In genomic region chr17:17682293-17682736, GRCh38 we compare ENCODE assay signal across 8 cellular contexts. TPM values are rescaled to one million over a fixed set of nuclear protein-coding genes. Genes with fewer than 3 reads are reported as not detected.
DNase-seq lines count a peak whose midpoint lies in the region; ATAC-seq and TF ChIP-seq lines count a peak whose summit lies in the region.

No MANE protein-coding gene starts in this region.

- BruUV-seq in HCT116 (replicated peaks; lab: Mats Ljungman, UMichigan) (no TSS peak), OCI-LY7 (replicated peaks; lab: Mats Ljungman, UMichigan) (no TSS peak)

- H3K4me2 ChIP-seq in HCT116 (ENCODE audit: low read length) (peak overlapping the region; percentile 85), OCI-LY7 (ENCODE audit: low read length) (peak overlapping the region; percentile 89)

- H3K4me3 ChIP-seq in HCT116 (replicated peaks in 1 of 2; ENCODE audit: low read depth in 1 of 2, low read length in 2 of 2) = peak overlapping the region; percentile 75 to 86
- H3K4me3 ChIP-seq in OCI-LY7 (ENCODE audit: low read depth, low read length, poor library complexity, severe bottlenecking) = peak overlapping the region; percentile 92

- DNase-seq in HCT116 (ENCODE audit: low read depth, low spot score) (no peak), OCI-LY7 (ENCODE audit: low spot score) (peak; percentile 70), glomerular visceral epithelial cell (ENCODE audit: extremely low spot score) (peak; percentile 53), osteocyte (ENCODE audit: extremely low spot score, unreplicated experiment) (no peak), NCI-H1436 treated with DMSO at 0.1 percent for 48 hours (lab: John Stamatoyannopoulos, UW) (no peak), 8988T (no peak)
- peak; percentile 23 for DNase-seq in activated gamma-delta T cell treated with anti-CD3 and anti-CD28 coated beads, Interleukin-2, amount 50 U/mL, for 16 hours (ENCODE audit: low read depth)

- H3K36me3 ChIP-seq in HCT116 (ENCODE audit: control insufficient read depth in 1 of 2, insufficient read depth in 2 of 2, low read length in 2 of 2) (no peaks in the 10 kb centered on the region), OCI-LY7 (ENCODE audit: insufficient read depth, low read length) (peaks cover 16% of the 10 kb centered on the region; the same call in 1 of the 2 replicates)

- no peak for TF ChIP-seq RAD21 in HCT116 (IDR thresholded peaks at IDR 0.05; ENCODE audit: low read depth)

- H3K27ac ChIP-seq in HCT116 (ENCODE audit: low read depth, low read length) (peak overlapping the region; percentile 97), OCI-LY7 (ENCODE audit: low read depth, low read length, poor library complexity, severe bottlenecking) (peak overlapping the region; percentile 76)

- CTCF ChIA-PET in HCT116 (lab: Charles Lee) (interaction anchor here (1.1 to 1.7 kb wide), 3 partner anchors 10 to 156 kb away, joined by 3 to 9 read pairs (median 4); partner anchors contain the start of gene SREBF1), OCI-LY7 (lab: Charles Lee; ENCODE audit: unreplicated experiment) (interaction anchor here (1.0 to 1.1 kb wide), 2 partner anchors 16 to 76 kb away, joined by 3 read pairs; no protein-coding TSS in a partner anchor)

- POLR2A ChIA-PET in HCT116 (lab: Charles Lee) (interaction anchor here (1.0 to 1.8 kb wide), 3 partner anchors 11 to 156 kb away, joined by 3 to 5 read pairs (median 4); partner anchors contain the start of gene SREBF1), OCI-LY7 (lab: Charles Lee) (interaction anchor here (0.6 to 3.2 kb wide), 5 partner anchors 10 to 396 kb away, joined by 3 to 20 read pairs (median 3); no protein-coding TSS in a partner anchor)

- H3K27ac Mint-ChIP-seq in osteocyte (ENCODE audit: unreplicated experiment) = peak overlapping the region; percentile 76

- no peaks in the 10 kb centered on the region for H3K36me3 Mint-ChIP-seq in osteocyte (ENCODE audit: unreplicated experiment)

- H3K27me3 Mint-ChIP-seq in osteocyte (ENCODE audit: unreplicated experiment) = no peaks in the 10 kb centered on the region

- RAD21 ChIA-PET in HCT116 (lab: Charles Lee; ENCODE audit: low non-redundant PET in 1 of 2, low total read pairs in 2 of 2, uncharacterized antibody in 2 of 2, unreplicated experiment in 2 of 2) = no interaction called here

- H3K9me3 ChIP-seq in HCT116 (ENCODE audit: control insufficient read depth in 1 of 2, insufficient read depth in 1 of 2, low read depth in 1 of 2, low read length in 2 of 2) (no peaks in the 10 kb centered on the region), OCI-LY7 (ENCODE audit: low read length) (no peaks in the 10 kb centered on the region)

- no peaks in the 10 kb centered on the region for H3K27me3 ChIP-seq in HCT116 (ENCODE audit: insufficient read depth, low read length)

- TF ChIP-seq CTCF in HCT116 (IDR thresholded peaks at IDR 0.05 in 2 of 3, conservative IDR thresholded peaks at IDR 0.05 in 1 of 3; ENCODE audit: borderline replicate concordance in 1 of 3, insufficient read depth in 1 of 3, low read depth in 2 of 3, low read length in 2 of 3) (no peak), OCI-LY7 (conservative IDR thresholded peaks at IDR 0.05; ENCODE audit: low read length) (no peak), osteocyte (IDR thresholded peaks at IDR 0.05) (no peak)

- H4K20me1 ChIP-seq in HCT116 (ENCODE audit: insufficient read depth) = peaks cover 6% of the 10 kb centered on the region; the same call in 1 of the 2 replicates
- no peaks in the 10 kb centered on the region; the same call in 1 of the 2 replicates for H4K20me1 ChIP-seq in OCI-LY7 (ENCODE audit: insufficient read depth, low read length)

- peaks cover 39% of the 10 kb centered on the region for H3K4me1 Mint-ChIP-seq in osteocyte (ENCODE audit: unreplicated experiment)

- TF ChIP-seq POLR2A in GM10847 (IDR thresholded peaks at IDR 0.05; ENCODE audit: extremely low read depth, insufficient read length) = peak; percentile 43
- TF ChIP-seq POLR2A in HCT116 (IDR thresholded peaks at IDR 0.05; ENCODE audit: borderline replicate concordance, extremely low read depth, insufficient read depth, insufficient read length) = no peak

- H3K9me2 ChIP-seq in HCT116 (ENCODE audit: insufficient read depth) = no peaks in the 10 kb centered on the region
- no peaks in the 10 kb centered on the region for H3K9me2 ChIP-seq in OCI-LY7 (ENCODE audit: insufficient read depth, low read length)

- ATAC-seq in HCT116 = peak; percentile 26

- H3K79me2 ChIP-seq in HCT116 (ENCODE audit: insufficient read depth, low read length) (peaks cover 57% of the 10 kb centered on the region), OCI-LY7 (ENCODE audit: insufficient read depth, low read depth, low read length) (peaks cover 50% of the 10 kb centered on the region)

- intact Hi-C loops in HCT116 (cut with micrococcal nuclease) = loop anchor here (1.0 to 10.0 kb wide), 4 partner anchors 102 to 352 kb away; partner anchors contain the start of genes ATPAF2, GID4 and SREBF1
- intact Hi-C loops in OCI-LY7 (cut with micrococcal nuclease; ENCODE audit: unreplicated experiment) = loop anchor here (1.0 to 2.0 kb wide), 2 partner anchors 70 to 130 kb away; no protein-coding TSS in a partner anchor

- H3K4me1 ChIP-seq in HCT116 (ENCODE audit: control insufficient read depth in 1 of 2, insufficient read depth in 2 of 2, low read length in 2 of 2) = peaks cover 44 to 57% of the 10 kb centered on the region in 2 experiments
- H3K4me1 ChIP-seq in OCI-LY7 (ENCODE audit: insufficient read depth, low read length, poor library complexity, severe bottlenecking) = peaks cover 52% of the 10 kb centered on the region

- H2AFZ ChIP-seq in HCT116 (ENCODE audit: low read depth, low read length, poor library complexity, severe bottlenecking) = no peak overlapping the region
- peak overlapping the region; percentile 50 for H2AFZ ChIP-seq in OCI-LY7 (ENCODE audit: low read length)

- peak overlapping the region; percentile 94 for H3K9ac ChIP-seq in HCT116 (ENCODE audit: low read length)

- H3K4me3 Mint-ChIP-seq in osteocyte (ENCODE audit: unreplicated experiment) = peak overlapping the region; percentile 86

- no peaks in the 10 kb centered on the region for H3K9me3 Mint-ChIP-seq in osteocyte (ENCODE audit: unreplicated experiment)

TF ChIP-seq in HCT116, 20 proteins besides CTCF, POLR2A, EP300 and RAD21:
- TF ChIP-seq ZFX (IDR thresholded peaks at IDR 0.05) (peak; percentile 86), SIN3A (IDR thresholded peaks at IDR 0.05; ENCODE audit: low read depth) (no peak), CBX3 (IDR thresholded peaks at IDR 0.05; ENCODE audit: low read depth) (no peak)

RNA-seq across cellular contexts. Expression of gene RAI1, which starts 1.1 kb away (rescaled TPM):
- total RNA-seq in HCT116 (2021; ENCODE audit: unreplicated experiment) (38.5 TPM), OCI-LY7 (2022) (49.4 and 54.3 TPM in 2 replicates), osteocyte (40.0 and 40.1 TPM in 2 replicates)
- polyA plus RNA-seq in HCT116 (2012) = 21.0 and 25.2 TPM in 2 replicates
- 17.1 and 20.1 TPM in 2 replicates for total RNA-seq in OCI-LY7 (2014; rRNA removed; shearing (Covaris generic))

Comparison
In these comparisons a context has a peak if more than half of its experiments do, and no peak if none do; other contexts are left out.
1. DNase-seq: peak in OCI-LY7 (single experiment), activated gamma-delta T cell treated with anti-CD3 and anti-CD28 coated beads, Interleukin-2, amount 50 U/mL, for 16 hours (single experiment) and glomerular visceral epithelial cell (single experiment); none in HCT116 (single experiment), osteocyte (single experiment), NCI-H1436 treated with DMSO at 0.1 percent for 48 hours (single experiment) and 8988T (single experiment).